Comparison of ENCODE assay signal across 10 cellular contexts in the genomic region with DNA sequence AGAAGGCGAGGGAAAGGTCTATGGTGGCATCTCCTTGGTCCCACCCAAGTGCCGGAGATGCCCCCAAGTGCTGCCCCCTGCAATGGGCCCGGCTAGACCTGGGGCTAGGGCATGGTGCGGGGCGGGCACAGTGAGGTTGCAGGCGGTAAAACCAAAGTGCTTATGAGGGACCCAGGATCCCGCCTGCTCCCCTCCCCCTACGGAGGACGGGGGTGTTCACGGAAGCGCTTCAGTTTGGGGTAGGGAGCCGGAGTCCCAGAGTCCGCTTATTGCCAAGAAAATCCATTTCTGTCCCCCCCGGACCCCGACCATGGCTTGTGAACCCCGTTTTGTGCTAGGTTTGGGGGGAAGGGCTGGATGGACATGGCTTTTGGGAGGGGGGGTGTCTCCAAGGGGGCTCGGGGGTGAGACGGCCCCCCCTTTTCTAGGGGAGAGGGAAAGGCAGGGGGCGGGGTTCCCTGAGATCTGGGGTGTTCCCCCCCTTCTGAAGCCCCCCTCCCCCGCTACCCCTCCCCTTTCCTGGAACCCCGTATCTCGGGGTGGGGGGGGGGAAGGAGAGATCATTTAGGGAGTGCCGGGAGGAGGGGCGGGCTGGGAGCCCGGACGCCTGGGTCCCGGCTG. TPM values are rescaled to one million over a fixed set of nuclear protein-coding genes. Genes with fewer than 3 reads are reported as not detected.
DNase-seq lines count a peak whose midpoint lies in the region; ATAC-seq and TF ChIP-seq lines count a peak whose summit lies in the region.
"Had no signal": no experiment of that assay in that cellular context is flagged by ENCODE, and none has a peak within 500 bp of the region (broad histone marks: within the 10 kb centered on the region; RNA-seq: fewer than 3 reads in every experiment).

No MANE protein-coding gene starts in this region.

- no peak for DNase-seq in activated naive CD4-positive, alpha-beta T cell (lab: John Stamatoyannopoulos, UW)
- DNase-seq in dorsolateral prefrontal cortex (no peak), naive B cell (no peak), body of pancreas (no peak), GDM1 (lab: John Stamatoyannopoulos, UW) (no peak), COLO829 (ENCODE audit: low spot score) (no peak)
- DNase-seq: effector CD4-positive, alpha-beta T cell had no signal

- no peaks in the 10 kb centered on the region for H3K9me3 ChIP-seq in body of pancreas
- H3K9me3 ChIP-seq: neutrophil had no signal

- no peaks in the 10 kb centered on the region for H3K36me3 Mint-ChIP-seq in activated naive CD4-positive, alpha-beta T cell treated with anti-CD3 and anti-CD28 coated beads, Interleukin-2, amount 50 U/mL, for 24 hours
- no peaks in the 10 kb centered on the region for H3K36me3 Mint-ChIP-seq in naive B cell

- H3K4me3 ChIP-seq in dorsolateral prefrontal cortex = peak overlapping the region in 57 of 59 donors; percentile 10 to 66 (median 45)
- peak overlapping the region; percentile 30 for H3K4me3 ChIP-seq in urinary bladder (ENCODE audit: low read depth, low read length)
- no peak overlapping the region for H3K4me3 ChIP-seq in body of pancreas

- no peak for TF ChIP-seq POLR2A in body of pancreas (IDR thresholded peaks at IDR 0.05)

- no peak for ATAC-seq in naive B cell (ENCODE audit: low read depth in 2 of 2)
- no peak for ATAC-seq in body of pancreas

- peaks cover 2% of the 10 kb centered on the region for H3K36me3 ChIP-seq in urinary bladder (ENCODE audit: insufficient read depth)
- no peaks in the 10 kb centered on the region for H3K36me3 ChIP-seq in body of pancreas (replicated peaks in 1 of 2; ENCODE audit: insufficient read depth in 1 of 2, low read depth in 2 of 2)
- H3K36me3 ChIP-seq: neutrophil had no signal

- no peaks in the 10 kb centered on the region for H3K9me3 Mint-ChIP-seq in activated naive CD4-positive, alpha-beta T cell treated with anti-CD3 and anti-CD28 coated beads, Interleukin-2, amount 50 U/mL, for 24 hours
- no peaks in the 10 kb centered on the region for H3K9me3 Mint-ChIP-seq in naive B cell

- H3K27me3 ChIP-seq in dorsolateral prefrontal cortex (no peaks in the 10 kb centered on the region), body of pancreas (no peaks in the 10 kb centered on the region)
- H3K27me3 ChIP-seq: neutrophil had no signal

- TF ChIP-seq CTCF in dorsolateral prefrontal cortex (IDR thresholded peaks at IDR 0.05 in 54 of 56, conservative IDR thresholded peaks at IDR 0.05 in 2 of 56; ENCODE audit: low read depth in 1 of 56, partially characterized antibody in 56 of 56) (no peak), body of pancreas (IDR thresholded peaks at IDR 0.05) (no peak)

- H3K27ac Mint-ChIP-seq in activated naive CD4-positive, alpha-beta T cell treated with anti-CD3 and anti-CD28 coated beads, Interleukin-2, amount 50 U/mL, for 24 hours = no peak overlapping the region
- no peak overlapping the region for H3K27ac Mint-ChIP-seq in naive B cell

- H3K27ac ChIP-seq in dorsolateral prefrontal cortex (peak overlapping the region in 22 of 59 donors; percentile 1 to 79 (median 52)), urinary bladder (ENCODE audit: low read depth) (no peak overlapping the region), body of pancreas (no peak overlapping the region)

- WGBS in urinary bladder = 38% methylated on average over 26 of the region's 27 CpGs
- WGBS in body of pancreas, 2 donors = 38% methylated on average over 9 to 24 of the region's 27 CpGs

- intact Hi-C loops in dorsolateral prefrontal cortex (cut with DNase I) = loop anchor here (1.0 to 10.0 kb wide), 5 partner anchors 10 to 365 kb away; a partner anchor contains a TSS
- intact Hi-C loops in body of pancreas (cut with DNase I) = loop anchor here (10.0 kb wide), 2 partner anchors 115 to 145 kb away; no protein-coding TSS in a partner anchor

- peaks cover 40% of the 10 kb centered on the region for H3K4me1 Mint-ChIP-seq in activated naive CD4-positive, alpha-beta T cell treated with anti-CD3 and anti-CD28 coated beads, Interleukin-2, amount 50 U/mL, for 24 hours
- peaks cover 13 to 33% (median 14%) of the 10 kb centered on the region in 3 donors for H3K4me1 Mint-ChIP-seq in naive B cell

- no peaks in the 10 kb centered on the region for H3K27me3 Mint-ChIP-seq in activated naive CD4-positive, alpha-beta T cell treated with anti-CD3 and anti-CD28 coated beads, Interleukin-2, amount 50 U/mL, for 24 hours
- no peaks in the 10 kb centered on the region for H3K27me3 Mint-ChIP-seq in naive B cell

- H3K4me1 ChIP-seq in urinary bladder (ENCODE audit: insufficient read depth) (peaks cover 3% of the 10 kb centered on the region), body of pancreas (peaks cover 33% of the 10 kb centered on the region)

- H3K4me3 Mint-ChIP-seq in activated naive CD4-positive, alpha-beta T cell treated with anti-CD3 and anti-CD28 coated beads, Interleukin-2, amount 50 U/mL, for 24 hours = peak overlapping the region; percentile 57
- peak overlapping the region in 6 of 8 donors; percentile 13 to 72 (median 52) for H3K4me3 Mint-ChIP-seq in naive B cell

RNA-seq across cellular contexts. Expression of a gene that starts 5.4 kb away (rescaled TPM):
- 1 to 10 TPM in 52 of 120 experiments, under 1 TPM in 51, not detected in 17; 0.22 to 7.8 (median 1.0) TPM for total RNA-seq in dorsolateral prefrontal cortex
- polyA plus RNA-seq in naive B cell (ENCODE audit: low read depth in 6 of 6) = not detected
- 0.26 TPM for total RNA-seq in urinary bladder
- polyA plus RNA-seq in urinary bladder = 0.96 TPM
- not detected for total RNA-seq in body of pancreas

RNA-seq across cellular contexts. Expression of a gene that starts 14.8 kb away (rescaled TPM):
- total RNA-seq in dorsolateral prefrontal cortex = 100 to 1,000 TPM in 10 of 120 experiments, 10 to 100 TPM in 110; 41.0 to 204 (median 73.8) TPM
- 10 to 100 TPM in 3 of 6 donors, 1 to 10 TPM in 3; 6.1 to 18.2 (median 10.5) TPM for polyA plus RNA-seq in naive B cell (ENCODE audit: low read depth in 6 of 6)
- total RNA-seq in urinary bladder = 5.0 TPM
- 26.3 TPM for polyA plus RNA-seq in urinary bladder
- total RNA-seq in body of pancreas = 1 to 10 TPM; 3.1 to 7.3 TPM

RNA-seq across cellular contexts. Expression of a gene that starts 44.8 kb away (rescaled TPM):
- total RNA-seq in dorsolateral prefrontal cortex (100 to 1,000 TPM in 3 of 120 experiments, 10 to 100 TPM in 117; 56.8 to 104 (median 78.9) TPM), urinary bladder (113 TPM), body of pancreas (10 to 100 TPM; 34.3 to 71.3 TPM)
- polyA plus RNA-seq in naive B cell (ENCODE audit: low read depth in 6 of 6) (100 to 1,000 TPM; 166 to 227 (median 177) TPM), urinary bladder (86.3 TPM)

RNA-seq across cellular contexts. Expression of a gene that starts 49.4 kb away (rescaled TPM):
- total RNA-seq in dorsolateral prefrontal cortex (10 to 100 TPM in 71 of 120 experiments, 1 to 10 TPM in 49; 3.0 to 60.5 (median 11.1) TPM), urinary bladder (139 TPM), body of pancreas (10 to 100 TPM; 28.5 to 49.1 TPM)
- polyA plus RNA-seq in naive B cell (ENCODE audit: low read depth in 6 of 6) (1 to 10 TPM in 5 of 6 donors, not detected in 1; 1.7 to 4.6 (median 2.3) TPM), urinary bladder (702 TPM)

Comparison
In these comparisons a context has a peak if more than half of its experiments do, and no peak if none do; other contexts are left out.
1. H3K4me3 ChIP-seq: peak in dorsolateral prefrontal cortex (57 of 59) and urinary bladder (single experiment); none in body of pancreas (0 of 2).